2 cellular contexts compared by ENCODE assay signal in genomic region chr2:156657809-156658208, GRCh38.
A peak's percentile ranks its signal among the peaks of the same experiment; 100 is the strongest.
TF ChIP-seq lines count a peak whose summit lies in the region.

No MANE protein-coding gene starts in this region.

TF ChIP-seq in liver, 16 proteins besides CTCF, POLR2A, EP300 and RAD21:
- TF ChIP-seq NR2F2 (IDR thresholded peaks at IDR 0.05) (no peak), HNF4A (conservative IDR thresholded peaks at IDR 0.05) (peak in 1 of 2 donors; percentile 51), YY1 (IDR thresholded peaks at IDR 0.05) (peak; percentile 23), FOXA1 (IDR thresholded peaks at IDR 0.05) (no peak), HNF4G (IDR thresholded peaks at IDR 0.05) (no peak), ATF3 (IDR thresholded peaks at IDR 0.05) (no peak), FOXA2 (IDR thresholded peaks at IDR 0.05) (no peak), ZBTB33 (IDR thresholded peaks at IDR 0.05) (no peak), JUND (IDR thresholded peaks at IDR 0.05) (no peak), EGR1 (IDR thresholded peaks at IDR 0.05; ENCODE audit: low read depth in 2 of 2) (no peak), GABPA (IDR thresholded peaks at IDR 0.05 in 1 of 2, conservative IDR thresholded peaks at IDR 0.05 in 1 of 2) (no peak), SP1 (IDR thresholded peaks at IDR 0.05) (no peak), RXRA (IDR thresholded peaks at IDR 0.05) (peak in 1 of 2 donors; percentile 33), TAF1 (conservative IDR thresholded peaks at IDR 0.05) (no peak), REST (IDR thresholded peaks at IDR 0.05) (no peak)
- TF ChIP-seq, protein P1, sequence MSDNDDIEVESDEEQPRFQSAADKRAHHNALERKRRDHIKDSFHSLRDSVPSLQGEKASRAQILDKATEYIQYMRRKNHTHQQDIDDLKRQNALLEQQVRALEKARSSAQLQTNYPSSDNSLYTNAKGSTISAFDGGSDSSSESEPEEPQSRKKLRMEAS (IDR thresholded peaks at IDR 0.05) = peak; percentile 53

TF ChIP-seq in HepG2, 621 proteins besides CTCF, POLR2A, EP300 and RAD21:
- TF ChIP-seq DNMT3B (CRISPR knock-in tag; conservative IDR thresholded peaks at IDR 0.05) = no peak
- no peak for TF ChIP-seq CHD4 (IDR thresholded peaks at IDR 0.05; ENCODE audit: borderline replicate concordance, low read length)
- no peak for TF ChIP-seq ZNF24 (IDR thresholded peaks at IDR 0.05)
- TF ChIP-seq ZBTB33 (CRISPR knock-in tag; IDR thresholded peaks at IDR 0.05) = no peak
- no peak for TF ChIP-seq ZNF235 (CRISPR knock-in tag; IDR thresholded peaks at IDR 0.05; ENCODE audit: borderline replicate concordance)
- no peak for TF ChIP-seq ZNF703 (CRISPR knock-in tag; IDR thresholded peaks at IDR 0.05; ENCODE audit: borderline replicate concordance)
- no peak for TF ChIP-seq ZBTB26 (CRISPR knock-in tag; IDR thresholded peaks at IDR 0.05; ENCODE audit: borderline replicate concordance)
- TF ChIP-seq ZNF230 (CRISPR knock-in tag; IDR thresholded peaks at IDR 0.05) = no peak
- no peak for TF ChIP-seq EED (CRISPR knock-in tag; IDR thresholded peaks at IDR 0.05)
- TF ChIP-seq TBL1XR1 (IDR thresholded peaks at IDR 0.05; ENCODE audit: borderline replicate concordance, low read length, partially characterized antibody) = no peak
- TF ChIP-seq SALL1 (CRISPR knock-in tag; IDR thresholded peaks at IDR 0.05) = no peak
- no peak for TF ChIP-seq RFXAP (CRISPR knock-in tag; IDR thresholded peaks at IDR 0.05; ENCODE audit: borderline replicate concordance)
- no peak for TF ChIP-seq CHCHD3 (CRISPR knock-in tag; IDR thresholded peaks at IDR 0.05)
- TF ChIP-seq NAIF1 (CRISPR knock-in tag; IDR thresholded peaks at IDR 0.05; ENCODE audit: borderline replicate concordance) = no peak
- TF ChIP-seq TRAFD1 (CRISPR knock-in tag; IDR thresholded peaks at IDR 0.05; ENCODE audit: borderline replicate concordance) = no peak
- TF ChIP-seq SOX5 (CRISPR knock-in tag; IDR thresholded peaks at IDR 0.05; ENCODE audit: borderline replicate concordance) = no peak
- TF ChIP-seq ZNF432 (CRISPR knock-in tag; IDR thresholded peaks at IDR 0.05; ENCODE audit: borderline replicate concordance) = no peak
- no peak for TF ChIP-seq ZNF761 (CRISPR knock-in tag; conservative IDR thresholded peaks at IDR 0.05)
- no peak for TF ChIP-seq CENPBD1 (CRISPR knock-in tag; IDR thresholded peaks at IDR 0.05; ENCODE audit: borderline replicate concordance, low read depth)
- TF ChIP-seq, protein P2, sequence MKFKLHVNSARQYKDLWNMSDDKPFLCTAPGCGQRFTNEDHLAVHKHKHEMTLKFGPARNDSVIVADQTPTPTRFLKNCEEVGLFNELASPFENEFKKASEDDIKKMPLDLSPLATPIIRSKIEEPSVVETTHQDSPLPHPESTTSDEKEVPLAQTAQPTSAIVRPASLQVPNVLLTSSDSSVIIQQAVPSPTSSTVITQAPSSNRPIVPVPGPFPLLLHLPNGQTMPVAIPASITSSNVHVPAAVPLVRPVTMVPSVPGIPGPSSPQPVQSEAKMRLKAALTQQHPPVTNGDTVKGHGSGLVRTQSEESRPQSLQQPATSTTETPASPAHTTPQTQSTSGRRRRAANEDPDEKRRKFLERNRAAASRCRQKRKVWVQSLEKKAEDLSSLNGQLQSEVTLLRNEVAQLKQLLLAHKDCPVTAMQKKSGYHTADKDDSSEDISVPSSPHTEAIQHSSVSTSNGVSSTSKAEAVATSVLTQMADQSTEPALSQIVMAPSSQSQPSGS (CRISPR knock-in tag; IDR thresholded peaks at IDR 0.05) = no peak
